23 cellular contexts compared by ENCODE assay signal in genomic region chr20:51029963-51030930, GRCh38. TPM values are rescaled to one million over a fixed set of nuclear protein-coding genes. Genes with fewer than 3 reads are reported as not detected.
DNase-seq lines count a peak whose midpoint lies in the region; ATAC-seq and TF ChIP-seq lines count a peak whose summit lies in the region.
"Had no signal": no experiment of that assay in that cellular context is flagged by ENCODE, and none has a peak within 500 bp of the region (broad histone marks: within the 10 kb centered on the region; RNA-seq: fewer than 3 reads in every experiment).

No MANE protein-coding gene starts in this region.

- no peak overlapping the region for H3K27ac ChIP-seq in SJCRH30
- H3K27ac ChIP-seq in heart right ventricle: no peak overlapping the region
- no peak overlapping the region for H3K27ac ChIP-seq in endodermal cell (ENCODE audit: low read depth, low read length)
- H3K27ac ChIP-seq in OCI-LY7 (ENCODE audit: low read depth, low read length, poor library complexity, severe bottlenecking): no peak overlapping the region
- H3K27ac ChIP-seq: adrenal gland, breast epithelium had no signal

- no peak overlapping the region for H2AFZ ChIP-seq in OCI-LY7 (ENCODE audit: low read length)

- no TSS peak for BruUV-seq in OCI-LY7 (replicated peaks; lab: Mats Ljungman, UMichigan)

- no peaks in the 10 kb centered on the region for H3K27me3 ChIP-seq in SJCRH30
- peaks cover 3 to 86% (median 75%) of the 10 kb centered on the region in 7 donors for H3K27me3 ChIP-seq in heart right ventricle
- peaks cover 14% of the 10 kb centered on the region for H3K27me3 ChIP-seq in endodermal cell (ENCODE audit: control insufficient read depth, insufficient read depth, low read length, poor library complexity, severe bottlenecking)

- ATAC-seq in heart right ventricle (peak in 6 of 8 donors; percentile 17 to 57 (median 24)), omental fat pad (ENCODE audit: low FRiP score) (peak; percentile 42), HG03175 (IDR thresholded peaks at IDR 0.05; ENCODE audit: unreplicated experiment) (no peak), GM18909 (IDR thresholded peaks at IDR 0.05; ENCODE audit: poor library complexity, unreplicated experiment) (no peak)
- ATAC-seq: activated CD8-positive, alpha-beta T cell treated with anti-CD3 and anti-CD28 coated beads for 36 hours had no signal

- H3K4me2 ChIP-seq in OCI-LY7 (ENCODE audit: low read length): no peak overlapping the region

- no peaks in the 10 kb centered on the region for H4K20me1 ChIP-seq in OCI-LY7 (ENCODE audit: insufficient read depth, low read length)

- intact Hi-C loops in heart right ventricle (cut with DNase I) (no loop called here), OCI-LY7 (cut with micrococcal nuclease; ENCODE audit: unreplicated experiment) (no loop called here)

- H3K36me3 Mint-ChIP-seq in endodermal cell (ENCODE audit: low read depth): peaks cover 5% of the 10 kb centered on the region
- H3K36me3 Mint-ChIP-seq: CD4-positive, alpha-beta memory T cell; naive B cell; type B pancreatic cell had no signal

- H3K36me3 ChIP-seq in SJCRH30 (no peaks in the 10 kb centered on the region), heart right ventricle (no peaks in the 10 kb centered on the region), endodermal cell (ENCODE audit: control insufficient read depth, insufficient read depth, low read length) (no peaks in the 10 kb centered on the region), OCI-LY7 (ENCODE audit: insufficient read depth, low read length) (no peaks in the 10 kb centered on the region)
- H3K36me3 ChIP-seq: adrenal gland, breast epithelium had no signal

- peaks cover 29% of the 10 kb centered on the region for H3K4me1 Mint-ChIP-seq in endodermal cell
- H3K4me1 Mint-ChIP-seq: CD4-positive, alpha-beta memory T cell had no signal

- H3K4me3 ChIP-seq in SJCRH30: no peak overlapping the region
- no peak overlapping the region for H3K4me3 ChIP-seq in heart right ventricle
- no peak overlapping the region for H3K4me3 ChIP-seq in endodermal cell (ENCODE audit: low read length)
- H3K4me3 ChIP-seq in OCI-LY7 (ENCODE audit: low read depth, low read length, poor library complexity, severe bottlenecking): no peak overlapping the region
- H3K4me3 ChIP-seq: adrenal gland, breast epithelium, lung had no signal

- H3K4me1 ChIP-seq in SJCRH30 (peaks cover 18% of the 10 kb centered on the region), heart right ventricle (peaks cover 0 to 6% (median 0%) of the 10 kb centered on the region in 9 donors), endodermal cell (ENCODE audit: control insufficient read depth, insufficient read depth, low read length) (peaks cover 6% of the 10 kb centered on the region), OCI-LY7 (ENCODE audit: insufficient read depth, low read length, poor library complexity, severe bottlenecking) (no peaks in the 10 kb centered on the region)
- H3K4me1 ChIP-seq: adrenal gland, breast epithelium had no signal

- CTCF ChIA-PET in OCI-LY7 (lab: Charles Lee; ENCODE audit: unreplicated experiment): interaction anchor here (0.6 kb wide), 1 partner anchor 8 kb away, joined by 8 read pairs; no protein-coding TSS in a partner anchor

- H3K9ac ChIP-seq in endodermal cell (ENCODE audit: extremely low read depth, low read length, poor library complexity, severe bottlenecking): no peak overlapping the region

- peaks cover 14% of the 10 kb centered on the region for H3K9me3 Mint-ChIP-seq in endodermal cell
- H3K9me3 Mint-ChIP-seq: activated CD8-positive, alpha-beta T cell treated with anti-CD3 and anti-CD28 coated beads for 36 hours; type B pancreatic cell had no signal

- H3K79me2 ChIP-seq in OCI-LY7 (ENCODE audit: insufficient read depth, low read depth, low read length): no peaks in the 10 kb centered on the region

- H3K9me3 ChIP-seq in SJCRH30 (replicated peaks) (no peaks in the 10 kb centered on the region), heart right ventricle (no peaks in the 10 kb centered on the region), endodermal cell (ENCODE audit: control insufficient read depth, low read length) (peaks cover 11% of the 10 kb centered on the region), OCI-LY7 (ENCODE audit: low read length) (no peaks in the 10 kb centered on the region)
- H3K9me3 ChIP-seq: adrenal gland, breast epithelium had no signal

- TF ChIP-seq CTCF in heart right ventricle (IDR thresholded peaks at IDR 0.05) (no peak), omental fat pad (IDR thresholded peaks at IDR 0.05) (no peak), endodermal cell (conservative IDR thresholded peaks at IDR 0.05) (no peak), OCI-LY7 (conservative IDR thresholded peaks at IDR 0.05; ENCODE audit: low read length) (no peak)

- H3K9me2 ChIP-seq in OCI-LY7 (ENCODE audit: insufficient read depth, low read length): no peaks in the 10 kb centered on the region

- H3K4me3 Mint-ChIP-seq in endodermal cell: no peak overlapping the region
- H3K4me3 Mint-ChIP-seq: activated CD8-positive, alpha-beta T cell treated with anti-CD3 and anti-CD28 coated beads for 36 hours; CD4-positive, alpha-beta memory T cell; H9; type B pancreatic cell had no signal

- DNase-seq in AG20443 (ENCODE audit: low spot score) (peak; percentile 75), SJCRH30 (peak; percentile 30 to 41), heart right ventricle (no peak), omental fat pad (ENCODE audit: low spot score) (no peak), endodermal cell (no peak), OCI-LY7 (ENCODE audit: low spot score) (no peak)
- DNase-seq: activated CD8-positive, alpha-beta T cell treated with anti-CD3 and anti-CD28 coated beads for 36 hours; adrenal gland; CD4-positive, alpha-beta memory T cell; DMS 273 treated with DMSO at 0.1 percent for 48 hours; H9; hypothalamus; KBM-7; naive B cell; NCI-H1694; NCI-H526 treated with DMSO at 0.1 percent for 48 hours; occipital lobe; stimulated activated CD4-positive, alpha-beta T cell treated with anti-CD3 and anti-CD28 coated beads, Interleukin-15, amount 100 ng/mL, for 24 hours had no signal

- H3K27me3 Mint-ChIP-seq in endodermal cell (ENCODE audit: insufficient read depth): peaks cover 32% of the 10 kb centered on the region

- POLR2A ChIA-PET in OCI-LY7 (lab: Charles Lee): interaction anchor here (0.7 kb wide), 1 partner anchor 140 kb away, joined by 3 read pairs; no protein-coding TSS in a partner anchor

- no peak overlapping the region for H3K27ac Mint-ChIP-seq in endodermal cell
- H3K27ac Mint-ChIP-seq: activated CD8-positive, alpha-beta T cell treated with anti-CD3 and anti-CD28 coated beads for 36 hours; CD4-positive, alpha-beta memory T cell; H9; type B pancreatic cell had no signal

- WGBS in heart right ventricle, 2 donors: 36 to 39% methylated on average over 17 of the region's 17 CpGs
- WGBS in endodermal cell (ENCODE audit: insufficient coverage in 1 of 2, insufficient read length in 1 of 2), 2 experiments: 86 to 91% methylated on average over 14 to 17 of the region's 17 CpGs

RNA-seq across cellular contexts. Expression of gene KCNG1, which starts 7.3 kb away (rescaled TPM):
- 7.4 and 9.3 TPM in 2 replicates for total RNA-seq in SJCRH30 (2014; rRNA removed; shearing (Covaris generic))
- total RNA-seq in heart right ventricle: under 1 TPM in 7 of 10 donors, not detected in 3; 0.15 to 0.56 (median 0.31) TPM
- polyA plus RNA-seq in heart right ventricle: under 1 TPM in 1 of 2 donors, not detected in 1; 0.99 TPM
- 1 to 10 TPM in 2 of 4 donors, under 1 TPM in 1, not detected in 1; 0.19 to 1.4 (median 1.2) TPM for total RNA-seq in omental fat pad
- 100 to 1,000 TPM; 106 to 126 TPM for total RNA-seq in endodermal cell
- polyA plus RNA-seq in endodermal cell (2013, experiment 1 of 2): 35.5 TPM
- polyA plus RNA-seq in endodermal cell (2013, experiment 2 of 2): 35.6 TPM
- total RNA-seq in OCI-LY7 (2014; rRNA removed; shearing (Covaris generic)): not detected in 2 replicates
- not detected in 2 replicates for total RNA-seq in OCI-LY7 (2022)
- total RNA-seq: CD4-positive, alpha-beta memory T cell had no signal
- polyA plus RNA-seq: CD4-positive, alpha-beta memory T cell had no signal

Comparison
In these comparisons a context has a peak if more than half of its experiments do, and no peak if none do; other contexts are left out.
1. DNase-seq: peak in AG20443 (single experiment) and SJCRH30 (2 of 2); none in heart right ventricle (0 of 2), omental fat pad (single experiment), endodermal cell (single experiment) and OCI-LY7 (single experiment).
2. ATAC-seq: peak in heart right ventricle (6 of 8) and omental fat pad (single experiment); none in HG03175 (single experiment) and GM18909 (single experiment).
3. RNA of gene KCNG1, which starts 7.3 kb away (total RNA-seq): 106 to 126 TPM in endodermal cell; 7.4 to 9.3 TPM in SJCRH30, 0.19 to 1.4 TPM in omental fat pad, 0.15 to 0.56 TPM in heart right ventricle and not detected in OCI-LY7; every median in the first group is over 10 times any median in the second.